20 cellular contexts compared by ENCODE assay signal in the genomic region with DNA sequence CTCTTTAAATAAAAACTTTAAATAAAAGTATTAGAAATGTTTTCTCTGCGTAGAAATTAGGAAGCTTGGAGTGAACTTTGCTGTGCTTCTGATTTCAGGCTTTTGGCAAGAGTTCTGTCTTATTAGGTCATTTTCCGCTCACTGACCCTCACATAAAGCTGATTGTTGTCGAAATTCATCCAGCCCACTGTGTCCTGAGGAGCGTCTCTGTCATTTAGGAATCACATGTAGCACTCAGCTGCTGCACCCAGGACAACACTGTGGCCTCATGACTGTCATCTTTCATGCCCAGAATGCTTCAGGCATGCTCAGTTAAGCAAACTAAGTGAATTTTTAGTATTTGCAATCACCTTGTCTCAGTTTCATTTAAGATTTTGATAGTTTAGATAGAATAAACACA.
"Had no signal": no experiment of that assay in that cellular context is flagged by ENCODE, and none has a peak within 500 bp of the region (broad histone marks: within the 10 kb centered on the region; RNA-seq: fewer than 3 reads in every experiment).

No MANE protein-coding gene starts in this region.

- H3K27me3 ChIP-seq: brain microvascular endothelial cell, left lung, ovary, tibial artery, uterus had no signal

- H3K9me3 ChIP-seq: left lung, ovary, uterus had no signal

- H3K27ac ChIP-seq: brain microvascular endothelial cell, foreskin keratinocyte, heart right ventricle, left lung, ovary, tibial artery, uterus had no signal

- H3K4me1 Mint-ChIP-seq: activated B cell treated with CpG ODN at 0.5 μM for 24 hours; activated naive CD8-positive, alpha-beta T cell treated with anti-CD3 and anti-CD28 coated beads for 36 hours; memory B cell; stimulated activated memory B cell treated with anti-CD40 and anti-IgM and Interleukin-4, amounts not matched to agents 10 μg/mL and 1 μg/mL and 100 μg/mL, for 72 hours had no signal

- DNase-seq: activated B cell treated with CpG ODN at 0.5 μM for 24 hours; activated CD4-positive, alpha-beta T cell treated with anti-CD3 and anti-CD28 coated beads for 48 hours; activated CD8-positive, alpha-beta memory T cell treated with anti-CD3 and anti-CD28 coated beads, Interleukin-2, amount 50 U/mL, for 48 hours; activated naive CD8-positive, alpha-beta T cell treated with anti-CD3 and anti-CD28 coated beads for 36 hours; brain microvascular endothelial cell; cerebellar nuclear complex; effector memory CD4-positive, alpha-beta T cell; foreskin keratinocyte; heart right ventricle; islet precursor cell; left lung; nephron progenitor cell; ovary; SW 1271; tibial artery; uterus had no signal

- H3K4me3 Mint-ChIP-seq: activated B cell treated with CpG ODN at 0.5 μM for 24 hours; activated naive CD8-positive, alpha-beta T cell treated with anti-CD3 and anti-CD28 coated beads for 36 hours; activated T-helper 1 cell treated with anti-CD3 and anti-CD28 coated beads, Interleukin-12 subunit alpha, Interleukin-12 subunit beta, Interleukin-2, Interleukin-4 antibody, amounts not matched to agents 30 ng/mL and 10 ng/mL and 1 ng/mL, durations not matched to agents 14 hours and 24 hours and 36 hours; memory B cell; nephron progenitor cell; stimulated activated memory B cell treated with anti-CD40 and anti-IgM and Interleukin-4, amounts not matched to agents 10 μg/mL and 1 μg/mL and 100 μg/mL, for 72 hours had no signal

- H3K36me3 Mint-ChIP-seq: activated naive CD8-positive, alpha-beta T cell treated with anti-CD3 and anti-CD28 coated beads for 36 hours; memory B cell; stimulated activated memory B cell treated with anti-CD40 and anti-IgM and Interleukin-4, amounts not matched to agents 10 μg/mL and 1 μg/mL and 100 μg/mL, for 72 hours had no signal

- H3K4me3 ChIP-seq: heart right ventricle, left lung, ovary, tibial artery, uterus had no signal

- H3K27ac Mint-ChIP-seq: activated B cell treated with CpG ODN at 0.5 μM for 24 hours; activated naive CD8-positive, alpha-beta T cell treated with anti-CD3 and anti-CD28 coated beads for 36 hours; activated T-helper 1 cell treated with anti-CD3 and anti-CD28 coated beads, Interleukin-12 subunit alpha, Interleukin-12 subunit beta, Interleukin-2, Interleukin-4 antibody, amounts not matched to agents 30 ng/mL and 10 ng/mL and 1 ng/mL, durations not matched to agents 14 hours and 24 hours and 36 hours; memory B cell; stimulated activated memory B cell treated with anti-CD40 and anti-IgM and Interleukin-4, amounts not matched to agents 10 μg/mL and 1 μg/mL and 100 μg/mL, for 72 hours had no signal

- H3K36me3 ChIP-seq: brain microvascular endothelial cell, heart right ventricle, left lung, ovary, tibial artery, uterus had no signal

- H3K9me3 Mint-ChIP-seq: activated naive CD8-positive, alpha-beta T cell treated with anti-CD3 and anti-CD28 coated beads for 36 hours; activated T-helper 1 cell treated with anti-CD3 and anti-CD28 coated beads, Interleukin-12 subunit alpha, Interleukin-12 subunit beta, Interleukin-2, Interleukin-4 antibody, amounts not matched to agents 30 ng/mL and 10 ng/mL and 1 ng/mL, durations not matched to agents 14 hours and 24 hours and 36 hours; memory B cell had no signal

- H3K4me1 ChIP-seq: foreskin keratinocyte, left lung, tibial artery, uterus had no signal

- ATAC-seq: foreskin keratinocyte; left lung; stimulated activated memory B cell treated with anti-CD40 and anti-IgM and Interleukin-4, amounts not matched to agents 10 μg/mL and 1 μg/mL and 100 μg/mL, for 72 hours had no signal

- FAIRE-seq: TTC549 had no signal
